Comparison of ENCODE assay signal across 8 cellular contexts in genomic region chr2:202807431-202808138, GRCh38.
DNase-seq lines count a peak whose midpoint lies in the region; ATAC-seq, FAIRE-seq and TF ChIP-seq lines count a peak whose summit lies in the region.
"Not testable (repeated sequence)": the region's sequence is repeated elsewhere in the genome, so short reads cannot be mapped to it uniquely, and the experiment has no call there.

No MANE protein-coding gene starts in this region.

- not testable (repeated sequence) for H3K27me3 ChIP-seq in ACC112 (ENCODE audit: insufficient read depth, low read length); astrocyte (ENCODE audit: insufficient read depth, low read length); right atrium auricular region; skeletal muscle tissue (ENCODE audit: control insufficient read depth in 3 of 3, insufficient read depth in 3 of 3, low read length in 3 of 3)

- not testable (repeated sequence) for H3K79me2 ChIP-seq in ACC112 (ENCODE audit: control insufficient read depth, insufficient read depth, low read length, unreplicated experiment); astrocyte (ENCODE audit: insufficient read depth, low read length)

- H3K27me3 Mint-ChIP-seq in astrocyte (ENCODE audit: low read depth, unreplicated experiment) = not testable (repeated sequence)

- not testable (repeated sequence) for H4K20me1 ChIP-seq in astrocyte (ENCODE audit: insufficient read depth, low read length)

- not testable (repeated sequence) for H3K4me3 Mint-ChIP-seq in astrocyte (ENCODE audit: unreplicated experiment)

- H3K9me3 Mint-ChIP-seq in astrocyte (ENCODE audit: unreplicated experiment) = not testable (repeated sequence)

- not testable (repeated sequence) for H3K36me3 Mint-ChIP-seq in astrocyte (ENCODE audit: low read depth, unreplicated experiment)

- FAIRE-seq in H54 (lab: Jason Lieb, UNC) (peak; percentile 83), astrocyte (lab: Jason Lieb, UNC) (peak; percentile 23)

- not testable (repeated sequence) for H3K4me1 Mint-ChIP-seq in astrocyte (ENCODE audit: low read depth, unreplicated experiment)

- H3K27ac ChIP-seq in ACC112 (ENCODE audit: low read depth, low read length) (0 out of 2 replicates have a peak overlapping the region, but pooled peaks have one; percentile 15), right atrium auricular region (peak overlapping the region; percentile 49 to 62), skeletal muscle tissue (ENCODE audit: low read depth, low read length) (peak overlapping the region; percentile 70)
- not testable (repeated sequence) for H3K27ac ChIP-seq in astrocyte (ENCODE audit: low read depth, low read length)

- H3K9ac ChIP-seq in astrocyte (ENCODE audit: low read length) = not testable (repeated sequence)
- peak overlapping the region in 1 of 3 donors; percentile 58 for H3K9ac ChIP-seq in skeletal muscle tissue (ENCODE audit: low read depth in 1 of 3, low read length in 3 of 3)

- not testable (repeated sequence) for TF ChIP-seq POLR2A in H54 (IDR thresholded peaks at IDR 0.05; ENCODE audit: low read depth, low read length)

- not testable (repeated sequence) for H3K27ac Mint-ChIP-seq in astrocyte (ENCODE audit: unreplicated experiment)

- H3K36me3 ChIP-seq in ACC112 (ENCODE audit: insufficient read depth, low read length); astrocyte (ENCODE audit: insufficient read depth, low read length); right atrium auricular region; skeletal muscle tissue (ENCODE audit: control insufficient read depth in 3 of 3, insufficient read depth in 3 of 3, low read length in 3 of 3): not testable (repeated sequence)

- H3K4me2 ChIP-seq in astrocyte (ENCODE audit: low read length) = peak overlapping the region; percentile 6

- TF ChIP-seq CTCF in astrocyte (IDR thresholded peaks at IDR 0.05; ENCODE audit: insufficient read depth, low read depth, low read length); right atrium auricular region (IDR thresholded peaks at IDR 0.05): not testable (repeated sequence)

- H3K4me1 ChIP-seq in ACC112 (ENCODE audit: control insufficient read depth, insufficient read depth, low read length, unreplicated experiment) (peaks cover 15% of the 10 kb centered on the region), right atrium auricular region (peaks cover 0 to 21% of the 10 kb centered on the region in 2 donors), skeletal muscle tissue (ENCODE audit: control insufficient read depth in 3 of 3, insufficient read depth in 3 of 3, low read length in 3 of 3) (peaks cover 15 to 18% (median 16%) of the 10 kb centered on the region in 3 donors)
- not testable (repeated sequence) for H3K4me1 ChIP-seq in astrocyte (ENCODE audit: insufficient read depth, low read length)

- ATAC-seq in esophagus mucosa = peak; percentile 90

- peak overlapping the region; percentile 71 for H2AFZ ChIP-seq in ACC112 (ENCODE audit: low read length, unreplicated experiment)
- not testable (repeated sequence) for H2AFZ ChIP-seq in astrocyte (ENCODE audit: low read depth, low read length)

- not testable (repeated sequence) for H3K9me3 ChIP-seq in astrocyte (ENCODE audit: insufficient read depth, low read depth, low read length); right atrium auricular region; skeletal muscle tissue (ENCODE audit: control insufficient read depth in 3 of 3, low read length in 3 of 3)

- H3K4me3 ChIP-seq in ACC112 (ENCODE audit: low read depth, low read length) (peak overlapping the region; percentile 12; the same call in 1 of the 2 replicates), skeletal muscle tissue (ENCODE audit: low read length in 3 of 3) (peak overlapping the region in 1 of 3 donors; percentile 10)
- not testable (repeated sequence) for H3K4me3 ChIP-seq in astrocyte (ENCODE audit: insufficient read depth, low read depth, low read length); right atrium auricular region

- DNase-seq in H54 (ENCODE audit: insufficient read length, low spot score) (peak; percentile 16), OCI-M1 (lab: John Stamatoyannopoulos, UW) (peak; percentile 69), astrocyte (ENCODE audit: low read depth) (peak; percentile 77), right atrium auricular region (ENCODE audit: low spot score) (peak; percentile 93), myocyte (ENCODE audit: low read depth) (peak; percentile 77)

Comparison
In these comparisons a context has a peak if more than half of its experiments do, and no peak if none do; other contexts are left out.
1. DNase-seq: peak in every context shown above with its lines; median percentile 93 in right atrium auricular region; 77 in astrocyte; 77 in myocyte; 69 in OCI-M1; 16 in H54.